10 cellular contexts compared by ENCODE assay signal in the genomic region with DNA sequence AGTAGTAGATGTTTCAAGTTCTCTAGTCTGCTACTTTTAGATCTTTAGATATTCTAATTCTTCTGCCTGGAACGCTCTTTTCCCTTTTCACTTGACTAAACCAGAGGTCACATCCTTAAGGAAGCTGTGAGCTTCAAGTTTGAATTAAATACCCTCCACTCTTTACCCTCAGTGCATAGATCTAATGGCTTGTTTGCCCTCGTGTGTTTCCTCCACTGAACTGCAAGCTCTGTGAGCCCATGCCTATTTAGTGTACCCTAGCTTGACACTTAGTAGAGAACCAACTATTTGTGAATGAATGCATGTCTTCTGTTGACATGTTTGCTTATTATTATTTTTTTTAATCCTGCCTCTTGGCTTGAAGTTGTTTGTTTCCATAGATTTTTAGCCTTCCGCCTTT.
DNase-seq lines count a peak whose midpoint lies in the region; ATAC-seq and TF ChIP-seq lines count a peak whose summit lies in the region.
"Had no signal": no experiment of that assay in that cellular context is flagged by ENCODE, and none has a peak within 500 bp of the region (broad histone marks: within the 10 kb centered on the region; RNA-seq: fewer than 3 reads in every experiment).

No MANE protein-coding gene starts in this region.

- no peaks in the 10 kb centered on the region for H3K27me3 Mint-ChIP-seq in neural progenitor cell (ENCODE audit: insufficient read depth, low read depth)

- no peak overlapping the region for H3K4me3 ChIP-seq in Jurkat, Clone E6-1 (ENCODE audit: low read length)
- no peak overlapping the region for H3K4me3 ChIP-seq in neural progenitor cell
- H3K4me3 ChIP-seq: BLaER1, SJSA1 had no signal

- H3K4me2 ChIP-seq in neural progenitor cell, result no peak overlapping the region
- H3K4me2 ChIP-seq: BLaER1 had no signal

- no peak overlapping the region for H2AFZ ChIP-seq in neural progenitor cell (replicated peaks)

- no peak overlapping the region for H3K4me3 Mint-ChIP-seq in neural progenitor cell

- H3K27ac ChIP-seq in neural progenitor cell, result no peak overlapping the region
- H3K27ac ChIP-seq: BLaER1, SJSA1 had no signal

- DNase-seq in NCI-H1092 treated with DMSO at 0.1 percent for 48 hours (lab: John Stamatoyannopoulos, UW) (peak; percentile 24), NCI-H1092 (lab: John Stamatoyannopoulos, UW) (no peak), brain pericyte (ENCODE audit: low read depth, low spot score) (peak; percentile 10), neural progenitor cell (ENCODE audit: low spot score) (peak; percentile 28), AG20443 (ENCODE audit: low spot score) (no peak), sciatic nerve (ENCODE audit: low spot score) (no peak)
- peak; percentile 25 for DNase-seq in Jurkat, Clone E6-1 (ENCODE audit: low read depth, low spot score)

- peaks cover 6% of the 10 kb centered on the region for H3K9me3 ChIP-seq in neural progenitor cell (ENCODE audit: low read depth)
- H3K9me3 ChIP-seq: BLaER1, SJSA1 had no signal

- peaks cover 2% of the 10 kb centered on the region for H3K36me3 Mint-ChIP-seq in neural progenitor cell

- TF ChIP-seq CTCF in neural progenitor cell (IDR thresholded peaks at IDR 0.05), result peak; percentile 36

- no peak overlapping the region for H3K9ac ChIP-seq in neural progenitor cell
- H3K9ac ChIP-seq: BLaER1 had no signal

- no peaks in the 10 kb centered on the region for H3F3A ChIP-seq in neural progenitor cell (ENCODE audit: low read depth)

- H4K20me1 ChIP-seq in neural progenitor cell (ENCODE audit: low read depth), result no peaks in the 10 kb centered on the region
- H4K20me1 ChIP-seq: BLaER1 had no signal

- no peaks in the 10 kb centered on the region for H3K27me3 ChIP-seq in neural progenitor cell
- H3K27me3 ChIP-seq: BLaER1, SJSA1 had no signal

- H3K4me1 Mint-ChIP-seq in neural progenitor cell, result peaks cover 2% of the 10 kb centered on the region

- H3K27ac Mint-ChIP-seq in neural progenitor cell, result no peak overlapping the region

- no peaks in the 10 kb centered on the region for H3K79me2 ChIP-seq in neural progenitor cell (ENCODE audit: low read depth)

- peaks cover 8% of the 10 kb centered on the region for H3K9me3 Mint-ChIP-seq in neural progenitor cell

- peaks cover 3% of the 10 kb centered on the region for H3K36me3 ChIP-seq in neural progenitor cell

- H3K4me1 ChIP-seq in neural progenitor cell, result no peaks in the 10 kb centered on the region
- H3K4me1 ChIP-seq: BLaER1, SJSA1 had no signal

- ATAC-seq in GM19035 (IDR thresholded peaks at IDR 0.05; ENCODE audit: unreplicated experiment) (no peak), sciatic nerve (no peak)

- intact Hi-C loops in sciatic nerve (cut with DNase I), result no loop called here

Comparison
In these comparisons a context has a peak if more than half of its experiments do, and no peak if none do; other contexts are left out.
1. DNase-seq: peak in NCI-H1092 treated with DMSO at 0.1 percent for 48 hours (single experiment), Jurkat, Clone E6-1 (single experiment), brain pericyte (single experiment) and neural progenitor cell (single experiment); none in NCI-H1092 (single experiment), AG20443 (single experiment) and sciatic nerve (single experiment).